In the genomic region with DNA sequence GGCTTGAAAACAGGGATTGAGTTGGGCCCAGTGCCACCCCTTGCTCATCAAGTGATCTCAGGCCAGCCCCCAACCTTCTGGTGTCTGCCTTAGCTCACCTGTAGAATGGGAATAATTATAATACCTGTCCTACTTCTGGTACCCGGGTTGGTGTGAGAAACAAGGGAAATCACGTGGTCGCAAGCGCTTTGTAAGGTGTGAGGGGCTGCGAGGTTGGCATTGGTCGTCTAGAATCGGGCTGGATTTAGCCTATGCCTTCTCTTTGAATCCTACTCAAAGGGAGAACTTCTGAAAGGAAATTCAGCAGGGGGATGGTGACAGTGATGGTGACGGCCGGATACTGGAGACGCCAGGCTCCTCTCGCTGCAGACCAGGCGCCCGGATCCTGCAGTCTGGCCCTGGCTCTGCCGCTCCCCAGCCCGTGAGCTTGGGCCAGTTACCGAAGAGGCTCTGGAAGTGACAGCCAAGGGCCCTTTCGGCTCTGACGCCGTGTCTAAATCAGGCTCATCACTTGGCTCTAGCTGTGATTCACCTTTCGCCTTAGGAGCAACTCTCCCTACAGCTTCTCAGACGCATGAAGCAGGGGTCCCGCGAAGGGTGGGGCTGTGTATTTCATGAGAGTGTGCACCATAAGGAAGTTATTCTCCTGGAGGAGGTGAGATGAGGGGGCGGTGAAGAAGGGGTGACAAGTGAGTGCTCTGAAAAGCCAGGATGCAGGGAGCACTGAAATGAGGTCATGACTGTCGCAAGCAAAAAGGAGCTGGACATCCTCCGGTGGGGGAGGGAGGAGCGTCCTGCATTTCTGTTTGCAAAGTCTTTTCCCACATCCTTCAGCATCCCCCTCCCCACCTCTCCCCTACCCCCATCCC, we compare ENCODE assay signal across 8 cellular contexts. TPM values are rescaled to one million over a fixed set of nuclear protein-coding genes. Genes with fewer than 3 reads are reported as not detected.
DNase-seq lines count a peak whose midpoint lies in the region; ATAC-seq and TF ChIP-seq lines count a peak whose summit lies in the region.

No MANE protein-coding gene starts in this region.

- peak overlapping the region; percentile 29 to 80 for H3K27ac ChIP-seq in lung (ENCODE audit: low read depth in 1 of 2, low read length in 1 of 2)
- peak overlapping the region in 2 of 3 donors; percentile 17 to 21 for H3K27ac ChIP-seq in thyroid gland

- peak overlapping the region; percentile 5 for H3K4me3 Mint-ChIP-seq in T-helper 1 cell treated with Interleukin-12 subunit alpha and Interleukin-12 subunit beta and Interleukin-4 antibody, amounts not matched to agents 30 μg/mL and 1 μg/mL, for 36 hours
- H3K4me3 Mint-ChIP-seq in chondrocyte (ENCODE audit: unreplicated experiment) = peak overlapping the region; percentile 53

- H3K9me3 ChIP-seq in lung (ENCODE audit: control insufficient read depth in 2 of 2, insufficient read depth in 1 of 2, low read length in 1 of 2) (no peaks in the 10 kb centered on the region), thyroid gland (no peaks in the 10 kb centered on the region)

- no peak overlapping the region for H3K27ac Mint-ChIP-seq in T-helper 1 cell treated with Interleukin-12 subunit alpha and Interleukin-12 subunit beta and Interleukin-4 antibody, amounts not matched to agents 30 μg/mL and 1 μg/mL, for 36 hours
- peak overlapping the region; percentile 92 for H3K27ac Mint-ChIP-seq in chondrocyte (ENCODE audit: unreplicated experiment)

- 46 to 47% methylated on average over 27 of the region's 27 CpGs for WGBS in lung, 2 donors
- 37 to 39% methylated on average over 26 to 27 of the region's 27 CpGs for WGBS in thyroid gland, 2 donors

- H3K4me1 ChIP-seq in lung (ENCODE audit: control insufficient read depth in 2 of 2, insufficient read depth in 2 of 2, low read length in 2 of 2) (peaks cover 0 to 8% of the 10 kb centered on the region in 2 donors), thyroid gland (peaks cover 15 to 25% of the 10 kb centered on the region in 2 donors)

- no peak overlapping the region for H3K4me3 ChIP-seq in lung
- no peak overlapping the region for H3K4me3 ChIP-seq in thyroid gland (replicated peaks in 1 of 3)

- H3K36me3 Mint-ChIP-seq in T-helper 1 cell treated with Interleukin-12 subunit alpha and Interleukin-12 subunit beta and Interleukin-4 antibody, amounts not matched to agents 30 μg/mL and 1 μg/mL, for 36 hours (ENCODE audit: low read depth) = no peaks in the 10 kb centered on the region
- H3K36me3 Mint-ChIP-seq in chondrocyte (ENCODE audit: low read depth) = no peaks in the 10 kb centered on the region

- intact Hi-C loops in thyroid gland (cut with DNase I) = no loop called here

- no peaks in the 10 kb centered on the region for H3K27me3 ChIP-seq in lung (ENCODE audit: control insufficient read depth, insufficient read depth)
- peaks cover 5% of the 10 kb centered on the region for H3K27me3 ChIP-seq in thyroid gland

- ATAC-seq in lung (ENCODE audit: insufficient read depth, low FRiP score) = no peak

- no peaks in the 10 kb centered on the region for H3K36me3 ChIP-seq in lung (ENCODE audit: control insufficient read depth in 2 of 2, insufficient read depth in 2 of 2, low read length in 2 of 2)
- H3K36me3 ChIP-seq in thyroid gland = no peaks in the 10 kb centered on the region

- H3K27me3 Mint-ChIP-seq in T-helper 1 cell treated with Interleukin-12 subunit alpha and Interleukin-12 subunit beta and Interleukin-4 antibody, amounts not matched to agents 30 μg/mL and 1 μg/mL, for 36 hours (ENCODE audit: low read depth) = peaks cover 60% of the 10 kb centered on the region
- peaks cover 2% of the 10 kb centered on the region for H3K27me3 Mint-ChIP-seq in chondrocyte (ENCODE audit: low read depth)

- DNase-seq in T-helper 1 cell = no peak
- DNase-seq in chondrocyte (ENCODE audit: low spot score) = no peak
- peak; percentile 32 for DNase-seq in lung (ENCODE audit: low spot score)
- no peak for DNase-seq in thyroid gland
- DNase-seq in activated CD4-positive, CD25-positive, alpha-beta regulatory T cell treated with anti-CD3 and anti-CD28 coated beads, Interleukin-2, amount 50 U/mL, for 72 hours = no peak
- DNase-seq in stimulated activated CD4-positive, alpha-beta T cell treated with anti-CD3 and anti-CD28 coated beads, Interleukin-4, amount 100 ng/mL, for 24 hours = no peak
- no peak for DNase-seq in EL

- H3K9me3 Mint-ChIP-seq in T-helper 1 cell treated with Interleukin-12 subunit alpha and Interleukin-12 subunit beta and Interleukin-4 antibody, amounts not matched to agents 30 μg/mL and 1 μg/mL, for 36 hours = no peaks in the 10 kb centered on the region
- no peaks in the 10 kb centered on the region for H3K9me3 Mint-ChIP-seq in chondrocyte (ENCODE audit: low read depth)

- peaks cover 22% of the 10 kb centered on the region for H3K4me1 Mint-ChIP-seq in T-helper 1 cell treated with Interleukin-12 subunit alpha and Interleukin-12 subunit beta and Interleukin-4 antibody, amounts not matched to agents 30 μg/mL and 1 μg/mL, for 36 hours (ENCODE audit: low read depth)
- peaks cover 46% of the 10 kb centered on the region for H3K4me1 Mint-ChIP-seq in chondrocyte (ENCODE audit: low read depth)

- TF ChIP-seq CTCF in chondrocyte (IDR thresholded peaks at IDR 0.05) = no peak
- no peak for TF ChIP-seq CTCF in lung (IDR thresholded peaks at IDR 0.05; ENCODE audit: control extremely low read depth, extremely low read depth)
- TF ChIP-seq CTCF in thyroid gland (IDR thresholded peaks at IDR 0.05) = no peak

- TF ChIP-seq POLR2A in thyroid gland (IDR thresholded peaks at IDR 0.05) = no peak

RNA-seq across cellular contexts. Expression of a gene that starts 4.0 kb away (rescaled TPM):
- 5.1 to 10.2 TPM (median 8.2 TPM) in 3 replicates for total RNA-seq in chondrocyte
- 10 to 100 TPM; 12.7 to 23.1 TPM for total RNA-seq in lung
- polyA plus RNA-seq in lung = 1 to 10 TPM; 2.7 to 6.6 TPM
- total RNA-seq in thyroid gland = 10 to 100 TPM in 1 of 4 donors, 1 to 10 TPM in 3; 2.5 to 13.6 (median 6.5) TPM
